ENCODE assay signal across 8 cellular contexts in genomic region chr4:183098080-183098722, GRCh38. TPM values are rescaled to one million over a fixed set of nuclear protein-coding genes. Genes with fewer than 3 reads are reported as not detected.
A peak's percentile ranks its signal among the peaks of the same experiment; 100 is the strongest.
DNase-seq lines count a peak whose midpoint lies in the region; ATAC-seq, FAIRE-seq and TF ChIP-seq lines count a peak whose summit lies in the region.

No MANE protein-coding gene starts in this region.

- peak overlapping the region; percentile 99 for H3K27ac ChIP-seq in A549

- H3K9me3 Mint-ChIP-seq in natural killer cell treated with Interleukin-12 subunit alpha and Interleukin-12 subunit beta and Interleukin-15 and Interleukin-18, amount 100 ng/mL, for 72 hours = no peaks in the 10 kb centered on the region

- no CpG with 5 or more reads among the region's 75 CpGs for WGBS in A549 (ENCODE audit: missing lambda C conversion rate)

- CTCF ChIA-PET in A549 (lab: Yijun Ruan, JAX) = interaction anchor here (0.6 to 3.0 kb wide), 8 partner anchors 19 to 164 kb away, joined by 3 to 13 read pairs (median 4); no protein-coding TSS in a partner anchor

- H3K4me3 ChIP-seq in A549 (peak overlapping the region; percentile 98), fibroblast of the aortic adventitia (ENCODE audit: low read depth, low read length) (peak overlapping the region; percentile 89)

- no peak for TF ChIP-seq EP300 in A549 (IDR thresholded peaks at IDR 0.05)

- H3K4me1 ChIP-seq in A549 = peaks cover 32% of the 10 kb centered on the region

- H3K9me3 ChIP-seq in A549 = no peaks in the 10 kb centered on the region

- peak overlapping the region; percentile 89 for H3K4me2 ChIP-seq in A549

- peaks cover 10 to 12% of the 10 kb centered on the region in 2 donors for H3K4me1 Mint-ChIP-seq in natural killer cell treated with Interleukin-12 subunit alpha and Interleukin-12 subunit beta and Interleukin-15 and Interleukin-18, amount 100 ng/mL, for 72 hours (ENCODE audit: low read depth in 2 of 2)

- TF ChIP-seq RAD21 in A549 (conservative IDR thresholded peaks at IDR 0.05 in 1 of 2, IDR thresholded peaks at IDR 0.05 in 1 of 2) = no peak

- peak overlapping the region in 1 of 2 donors; percentile 80 for H3K27ac Mint-ChIP-seq in natural killer cell treated with Interleukin-12 subunit alpha and Interleukin-12 subunit beta and Interleukin-15 and Interleukin-18, amount 100 ng/mL, for 72 hours

- TF ChIP-seq CTCF in A549 (IDR thresholded peaks at IDR 0.05) (no peak), fibroblast of the aortic adventitia (IDR thresholded peaks at IDR 0.05; ENCODE audit: insufficient read depth, low read length) (no peak)

- peak overlapping the region; percentile 54 for H3K4me3 Mint-ChIP-seq in natural killer cell treated with Interleukin-12 subunit alpha and Interleukin-12 subunit beta and Interleukin-15 and Interleukin-18, amount 100 ng/mL, for 72 hours

- ATAC-seq in A549 = peak; percentile 69 to 80
- ATAC-seq in GM19452 (IDR thresholded peaks at IDR 0.05; ENCODE audit: unreplicated experiment) = peak; percentile 41
- peak; percentile 75 to 80 for ATAC-seq in natural killer cell treated with Interleukin-12 subunit alpha and Interleukin-12 subunit beta and Interleukin-15 and Interleukin-18, amount 100 ng/mL, for 72 hours
- no peak for ATAC-seq in GM19328 (IDR thresholded peaks at IDR 0.05; ENCODE audit: unreplicated experiment)
- no peak for ATAC-seq in GM18520 (IDR thresholded peaks at IDR 0.05; ENCODE audit: unreplicated experiment)

- H3K36me3 Mint-ChIP-seq in natural killer cell treated with Interleukin-12 subunit alpha and Interleukin-12 subunit beta and Interleukin-15 and Interleukin-18, amount 100 ng/mL, for 72 hours = no peaks in the 10 kb centered on the region

- TF ChIP-seq POLR2A in A549 (IDR thresholded peaks at IDR 0.05; ENCODE audit: low read length) = no peak; the same call in 1 of the 2 replicates

- POLR2A ChIA-PET in A549 (lab: Yijun Ruan, JAX) = interaction anchor here (0.7 to 2.1 kb wide), 15 partner anchors 7 to 180 kb away, joined by 3 to 10 read pairs (median 4); no protein-coding TSS in a partner anchor

- peak; percentile 33 to 38 for DNase-seq in A549 (ENCODE audit: low read depth in 1 of 2, low spot score in 1 of 2)
- peak; percentile 1 for DNase-seq in HT-29 (ENCODE audit: low spot score)
- DNase-seq in activated T-helper 9 cell treated with anti-CD3 and anti-CD28 coated beads, Interleukin-2, amount 50 U/mL, for 16 hours (ENCODE audit: low read depth) = peak; percentile 10
- DNase-seq in fibroblast of the aortic adventitia (ENCODE audit: low read depth) = peak; percentile 40
- peak; percentile 75 for DNase-seq in natural killer cell treated with Interleukin-12 subunit alpha and Interleukin-12 subunit beta and Interleukin-15 and Interleukin-18, amount 100 ng/mL, for 72 hours (ENCODE audit: low spot score)

- H3K27me3 Mint-ChIP-seq in natural killer cell treated with Interleukin-12 subunit alpha and Interleukin-12 subunit beta and Interleukin-15 and Interleukin-18, amount 100 ng/mL, for 72 hours = peaks cover 20 to 47% of the 10 kb centered on the region in 2 donors

- FAIRE-seq in A549 (lab: Jason Lieb, UNC) = no peak

TF ChIP-seq in A549, 52 proteins besides CTCF, POLR2A, EP300 and RAD21:
- TF ChIP-seq SMC3 (IDR thresholded peaks at IDR 0.05) (no peak), BHLHE40 (IDR thresholded peaks at IDR 0.05; ENCODE audit: low read depth, low read length) (no peak), PBX3 (IDR thresholded peaks at IDR 0.05) (no peak), REST (IDR thresholded peaks at IDR 0.05) (no peak), RFX5 (IDR thresholded peaks at IDR 0.05) (no peak), HDAC2 (IDR thresholded peaks at IDR 0.05) (no peak), ZFP36 (IDR thresholded peaks at IDR 0.05; ENCODE audit: borderline replicate concordance, partially characterized antibody) (no peak), TP53 (CRISPR knock-in tag; IDR thresholded peaks at IDR 0.05) (no peak), ESRRA (IDR thresholded peaks at IDR 0.05; ENCODE audit: borderline replicate concordance, low read length) (no peak), EHMT2 (IDR thresholded peaks at IDR 0.05; ENCODE audit: low read depth) (no peak), HEYL (CRISPR knock-in tag; IDR thresholded peaks at IDR 0.05) (no peak)
- TF ChIP-seq, protein P1, sequence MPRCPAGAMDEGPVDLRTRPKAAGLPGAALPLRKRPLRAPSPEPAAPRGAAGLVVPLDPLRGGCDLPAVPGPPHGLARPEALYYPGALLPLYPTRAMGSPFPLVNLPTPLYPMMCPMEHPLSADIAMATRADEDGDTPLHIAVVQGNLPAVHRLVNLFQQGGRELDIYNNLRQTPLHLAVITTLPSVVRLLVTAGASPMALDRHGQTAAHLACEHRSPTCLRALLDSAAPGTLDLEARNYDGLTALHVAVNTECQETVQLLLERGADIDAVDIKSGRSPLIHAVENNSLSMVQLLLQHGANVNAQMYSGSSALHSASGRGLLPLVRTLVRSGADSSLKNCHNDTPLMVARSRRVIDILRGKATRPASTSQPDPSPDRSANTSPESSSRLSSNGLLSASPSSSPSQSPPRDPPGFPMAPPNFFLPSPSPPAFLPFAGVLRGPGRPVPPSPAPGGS (IDR thresholded peaks at IDR 0.05) = no peak

RNA-seq across cellular contexts. Expression of gene WWC2, which starts 0.9 kb away (rescaled TPM):
- 22.5 and 26.9 TPM in 2 replicates for polyA plus RNA-seq in A549 (2011; rRNA removed)
- 9.2 and 9.9 TPM in 2 replicates for polyA plus RNA-seq in A549 (2012; cell fraction: cytosol; rRNA removed)
- 7.1 and 10.2 TPM in 2 replicates for polyA plus RNA-seq in A549 (2012; cell fraction: nucleus; rRNA removed)
- polyA plus RNA-seq in A549 (2017; fragmentation: RNase III; extraction: RNeasy Plus Mini Kit Qiagen cat#74134 plus additional on column Dnase treatment) = 14.9 to 16.2 TPM (median 15.3 TPM) in 3 replicates
- 16.3 and 18.3 TPM in 2 replicates for polyA minus RNA-seq in A549 (2011; rRNA and poly(A)+ RNA removed)
- total RNA-seq in HT-29 (2014; rRNA removed; shearing (Covaris generic)) = 11.5 and 13.0 TPM in 2 replicates
- total RNA-seq in fibroblast of the aortic adventitia (ENCODE audit: low replicate concordance) = 21.5 and 47.0 TPM in 2 replicates
- 10 to 100 TPM in 1 of 2 donors, 1 to 10 TPM in 1; 5.1 to 10.0 TPM for total RNA-seq in natural killer cell treated with Interleukin-12 subunit alpha and Interleukin-12 subunit beta and Interleukin-15 and Interleukin-18, amount 100 ng/mL, for 72 hours

Comparison
In these comparisons a context has a peak if more than half of its experiments do, and no peak if none do; other contexts are left out.
1. ATAC-seq: peak in A549 (2 of 2), GM19452 (single experiment) and natural killer cell treated with Interleukin-12 subunit alpha and Interleukin-12 subunit beta and Interleukin-15 and Interleukin-18, amount 100 ng/mL, for 72 hours (2 of 2); none in GM19328 (single experiment) and GM18520 (single experiment).
2. DNase-seq: peak in every context shown above with its lines; median percentile 75 in natural killer cell treated with Interleukin-12 subunit alpha and Interleukin-12 subunit beta and Interleukin-15 and Interleukin-18, amount 100 ng/mL, for 72 hours; 40 in fibroblast of the aortic adventitia; 36 in A549; 10 in activated T-helper 9 cell treated with anti-CD3 and anti-CD28 coated beads, Interleukin-2, amount 50 U/mL, for 16 hours; 1 in HT-29.